17 cellular contexts compared by ENCODE assay signal in genomic region chr7:15709978-15710377, GRCh38.
"Had no signal": no experiment of that assay in that cellular context is flagged by ENCODE, and none has a peak within 500 bp of the region (broad histone marks: within the 10 kb centered on the region; RNA-seq: fewer than 3 reads in every experiment).

No MANE protein-coding gene starts in this region.

- H3K27ac ChIP-seq: neutrophil, right atrium auricular region, skin epidermis, tibial artery, vagina, WERI-Rb-1 had no signal

- H3K36me3 ChIP-seq: neutrophil, right atrium auricular region, tibial artery, vagina, WERI-Rb-1 had no signal

- H3K27me3 ChIP-seq: neutrophil, right atrium auricular region, tibial artery, vagina had no signal

- ATAC-seq: naive thymus-derived CD8-positive, alpha-beta T cell had no signal

- H3K4me3 ChIP-seq: right atrium auricular region, skin epidermis, tibial artery, vagina had no signal

- H3K9me3 ChIP-seq: neutrophil, tibial artery, vagina had no signal

- H3K4me1 ChIP-seq: right atrium auricular region, tibial artery, vagina had no signal

- DNase-seq: activated CD4-positive, alpha-beta T cell treated with anti-CD3 and anti-CD28 coated beads for 4 hours; activated effector memory CD4-positive, alpha-beta T cell treated with Interleukin-2 at 50 U/mL for 16 hours; activated T-cell treated with anti-CD3 and anti-CD28 coated beads for 4 hours; central memory CD4-positive, alpha-beta T cell; cortex of kidney; effector memory CD4-positive, alpha-beta T cell; erythroblast; glutamatergic neuron; naive thymus-derived CD8-positive, alpha-beta T cell; posterior cingulate gyrus; T-helper 9 cell; tibial artery; WERI-Rb-1 had no signal
